Comparison of ENCODE assay signal across 9 cellular contexts in genomic region chr12:9364224-9365176, GRCh38.
DNase-seq lines count a peak whose midpoint lies in the region; ATAC-seq, FAIRE-seq and TF ChIP-seq lines count a peak whose summit lies in the region.
"Had no signal": no experiment of that assay in that cellular context is flagged by ENCODE, and none has a peak within 500 bp of the region (broad histone marks: within the 10 kb centered on the region; RNA-seq: fewer than 3 reads in every experiment).

No MANE protein-coding gene starts in this region.

- POLR2A ChIA-PET in A549 (lab: Yijun Ruan, JAX), result no interaction called here

- peaks cover 38% of the 10 kb centered on the region for H3K4me1 Mint-ChIP-seq in T-helper 1 cell treated with Interleukin-12 subunit alpha and Interleukin-12 subunit beta and Interleukin-4 antibody, amounts not matched to agents 30 μg/mL and 1 μg/mL, for 36 hours (ENCODE audit: low read depth)

- H3K4me1 ChIP-seq in A549 (0 out of 3 replicates have a peak, but pooled peaks cover 6% of the 10 kb centered on the region), upper lobe of right lung (no peaks in the 10 kb centered on the region)

- no peaks in the 10 kb centered on the region for H3K9me3 ChIP-seq in A549
- H3K9me3 ChIP-seq in upper lobe of right lung, result no peaks in the 10 kb centered on the region

- no peaks in the 10 kb centered on the region for H3K36me3 ChIP-seq in upper lobe of right lung

- peaks cover 33% of the 10 kb centered on the region for H3K27me3 Mint-ChIP-seq in T-helper 1 cell treated with Interleukin-12 subunit alpha and Interleukin-12 subunit beta and Interleukin-4 antibody, amounts not matched to agents 30 μg/mL and 1 μg/mL, for 36 hours (ENCODE audit: low read depth)

- peak overlapping the region; percentile 46 for H3K4me3 Mint-ChIP-seq in T-helper 1 cell treated with Interleukin-12 subunit alpha and Interleukin-12 subunit beta and Interleukin-4 antibody, amounts not matched to agents 30 μg/mL and 1 μg/mL, for 36 hours

- H3K27ac Mint-ChIP-seq in T-helper 1 cell treated with Interleukin-12 subunit alpha and Interleukin-12 subunit beta and Interleukin-4 antibody, amounts not matched to agents 30 μg/mL and 1 μg/mL, for 36 hours, result peak overlapping the region; percentile 70

- H3K4me2 ChIP-seq in A549, result no peak overlapping the region

- H3K27me3 ChIP-seq in upper lobe of right lung, result no peaks in the 10 kb centered on the region

- peak; percentile 33 to 60; a peak in 5 of 6 replicates for ATAC-seq in A549
- peak; percentile 85 for ATAC-seq in GM18907 (IDR thresholded peaks at IDR 0.05; ENCODE audit: unreplicated experiment)
- peak; percentile 81 for ATAC-seq in HG03060 (IDR thresholded peaks at IDR 0.05; ENCODE audit: low read depth, unreplicated experiment)
- peak; percentile 80 for ATAC-seq in esophagus mucosa
- no peak for ATAC-seq in upper lobe of right lung

- peaks cover 2% of the 10 kb centered on the region for H3K36me3 Mint-ChIP-seq in T-helper 1 cell treated with Interleukin-12 subunit alpha and Interleukin-12 subunit beta and Interleukin-4 antibody, amounts not matched to agents 30 μg/mL and 1 μg/mL, for 36 hours (ENCODE audit: low read depth)

- DNase-seq in A549 (ENCODE audit: low read depth in 1 of 2, low spot score in 1 of 2) (no peak), upper lobe of right lung (no peak), ureter (ENCODE audit: low spot score) (no peak)
- DNase-seq in stimulated activated CD4-positive, alpha-beta T cell treated with anti-CD3 and anti-CD28 coated beads, Interleukin-12 subunit alpha, Interleukin-12 subunit beta, amount 100 ng/mL, for 24 hours (ENCODE audit: low read depth in 2 of 2), result peak; percentile 9 to 46

- TF ChIP-seq POLR2A in A549 (IDR thresholded peaks at IDR 0.05; ENCODE audit: low read length), result no peak

- no peak for TF ChIP-seq RAD21 in A549 (conservative IDR thresholded peaks at IDR 0.05 in 1 of 2, IDR thresholded peaks at IDR 0.05 in 1 of 2)

- no peak for TF ChIP-seq EP300 in A549 (IDR thresholded peaks at IDR 0.05)

- no peak for FAIRE-seq in A549 (lab: Jason Lieb, UNC)
- FAIRE-seq: islet of Langerhans had no signal

- no peaks in the 10 kb centered on the region for H3K9me3 Mint-ChIP-seq in T-helper 1 cell treated with Interleukin-12 subunit alpha and Interleukin-12 subunit beta and Interleukin-4 antibody, amounts not matched to agents 30 μg/mL and 1 μg/mL, for 36 hours

- H3K4me3 ChIP-seq in A549 (no peak overlapping the region), upper lobe of right lung (no peak overlapping the region)

- WGBS in A549 (ENCODE audit: missing lambda C conversion rate), result 44% methylated on average over 13 of the region's 13 CpGs

- CTCF ChIA-PET in A549 (lab: Yijun Ruan, JAX), result no interaction called here

- H3K27ac ChIP-seq in A549, result no peak overlapping the region
- H3K27ac ChIP-seq in upper lobe of right lung, result no peak overlapping the region

- TF ChIP-seq CTCF in A549 (IDR thresholded peaks at IDR 0.05) (no peak), upper lobe of right lung (IDR thresholded peaks at IDR 0.05) (no peak)

- intact Hi-C loops in upper lobe of right lung (cut with DNase I), result no loop called here

TF ChIP-seq in A549, 52 proteins besides CTCF, POLR2A, EP300 and RAD21:
- TF ChIP-seq HOXB5 (CRISPR knock-in tag; IDR thresholded peaks at IDR 0.05), result no peak
- no peak for TF ChIP-seq E2F6 (IDR thresholded peaks at IDR 0.05; ENCODE audit: borderline replicate concordance, low read depth)
- no peak for TF ChIP-seq NPAS2 (CRISPR knock-in tag; IDR thresholded peaks at IDR 0.05; ENCODE audit: borderline replicate concordance)
- TF ChIP-seq HES2 (IDR thresholded peaks at IDR 0.05), result no peak
- no peak for TF ChIP-seq MAX (IDR thresholded peaks at IDR 0.05)

Comparison
In these comparisons a context has a peak if more than half of its experiments do, and no peak if none do; other contexts are left out.
1. DNase-seq: peak in stimulated activated CD4-positive, alpha-beta T cell treated with anti-CD3 and anti-CD28 coated beads, Interleukin-12 subunit alpha, Interleukin-12 subunit beta, amount 100 ng/mL, for 24 hours (2 of 2); none in A549 (0 of 2), upper lobe of right lung (single experiment) and ureter (single experiment).